In genomic region chr1:230210326-230210978, GRCh38 we compare ENCODE assay signal across 10 cellular contexts.
A peak's percentile ranks its signal among the peaks of the same experiment; 100 is the strongest.
DNase-seq lines count a peak whose midpoint lies in the region; ATAC-seq, FAIRE-seq and TF ChIP-seq lines count a peak whose summit lies in the region.
"Had no signal": no experiment of that assay in that cellular context is flagged by ENCODE, and none has a peak within 500 bp of the region (broad histone marks: within the 10 kb centered on the region; RNA-seq: fewer than 3 reads in every experiment).

No MANE protein-coding gene starts in this region.

- no peak for TF ChIP-seq POLR2A in GM12891 (IDR thresholded peaks at IDR 0.05; ENCODE audit: low read depth, low read length)

- no peak for FAIRE-seq in GM12891 (lab: Jason Lieb, UNC)

- H3K4me1 ChIP-seq in BLaER1, result peaks cover 100% of the 10 kb centered on the region
- no peaks in the 10 kb centered on the region for H3K4me1 ChIP-seq in HUES48 (ENCODE audit: control insufficient read depth, insufficient read depth, low read length)
- H3K4me1 ChIP-seq in colonic mucosa, result peaks cover 16% of the 10 kb centered on the region
- peaks cover 25% of the 10 kb centered on the region for H3K4me1 ChIP-seq in MM.1S (ENCODE audit: low read length)

- peaks cover 59% of the 10 kb centered on the region for H3K4me1 Mint-ChIP-seq in nephron

- H3K27ac Mint-ChIP-seq in nephron, result peak overlapping the region; percentile 49 to 75 (median 74)

- intact Hi-C loops in colonic mucosa (cut with DNase I), result no loop called here

- peaks cover 71% of the 10 kb centered on the region for H3K79me2 ChIP-seq in MM.1S (ENCODE audit: low read length)

- no peak overlapping the region for H3K4me3 Mint-ChIP-seq in nephron

- H3K27ac ChIP-seq in BLaER1 (peak overlapping the region; percentile 73), HUES48 (ENCODE audit: low read depth, low read length) (peak overlapping the region; percentile 36), colonic mucosa (peak overlapping the region; percentile 4), MM.1S (ENCODE audit: low read length) (no peak overlapping the region)

- H3K36me3 ChIP-seq in BLaER1 (peaks cover 66% of the 10 kb centered on the region), HUES48 (ENCODE audit: control insufficient read depth, insufficient read depth, low read length) (no peaks in the 10 kb centered on the region), colonic mucosa (no peaks in the 10 kb centered on the region), MM.1S (replicated peaks; ENCODE audit: insufficient read depth, low read length) (no peaks in the 10 kb centered on the region)

- H3K9me2 ChIP-seq in MM.1S (replicated peaks; ENCODE audit: insufficient read depth, low read length), result no peaks in the 10 kb centered on the region

- ATAC-seq in HG02759 (IDR thresholded peaks at IDR 0.05; ENCODE audit: unreplicated experiment) (no peak), HG02973 (IDR thresholded peaks at IDR 0.05; ENCODE audit: unreplicated experiment) (no peak)

- H3K27me3 Mint-ChIP-seq in nephron (ENCODE audit: low read depth), result no peaks in the 10 kb centered on the region

- H3K9me3 ChIP-seq in BLaER1 (no peaks in the 10 kb centered on the region), HUES48 (ENCODE audit: control insufficient read depth, insufficient read depth, low read length) (no peaks in the 10 kb centered on the region), colonic mucosa (no peaks in the 10 kb centered on the region), MM.1S (replicated peaks; ENCODE audit: insufficient read depth, low read length) (no peaks in the 10 kb centered on the region)

- peaks cover 95% of the 10 kb centered on the region for H4K20me1 ChIP-seq in BLaER1
- H4K20me1 ChIP-seq in MM.1S (ENCODE audit: insufficient read depth, low read length), result no peaks in the 10 kb centered on the region

- peaks cover 21% of the 10 kb centered on the region for H3K36me3 Mint-ChIP-seq in nephron (ENCODE audit: low read depth)

- peak overlapping the region; percentile 67 for H3K9ac ChIP-seq in BLaER1
- H3K9ac ChIP-seq in HUES48 (ENCODE audit: low read depth, low read length), result no peak overlapping the region
- H3K9ac ChIP-seq in colonic mucosa (ENCODE audit: low read depth in 2 of 2, low read length in 2 of 2), result no peak overlapping the region
- H3K9ac ChIP-seq in MM.1S (ENCODE audit: low read length), result no peak overlapping the region

- H3K27me3 ChIP-seq in BLaER1 (no peaks in the 10 kb centered on the region), HUES48 (ENCODE audit: control insufficient read depth, insufficient read depth, low read length) (no peaks in the 10 kb centered on the region), colonic mucosa (no peaks in the 10 kb centered on the region), MM.1S (replicated peaks; ENCODE audit: insufficient read depth, low read length) (no peaks in the 10 kb centered on the region)

- H3F3A ChIP-seq in MM.1S (ENCODE audit: insufficient read depth, low read length), result peaks cover 19% of the 10 kb centered on the region

- DNase-seq in colonic mucosa, result no peak
- DNase-seq in GM12891 (ENCODE audit: insufficient read length, low spot score), result no peak
- DNase-seq in MM.1S, result no peak
- DNase-seq: activated CD4-positive, alpha-beta T cell treated with anti-CD3 and anti-CD28 coated beads for 1 hour; RPMI8226 had no signal

- H2AFZ ChIP-seq in MM.1S (ENCODE audit: low read length), result no peak overlapping the region

- TF ChIP-seq CTCF in colonic mucosa (IDR thresholded peaks at IDR 0.05), result no peak
- no peak for TF ChIP-seq CTCF in nephron (IDR thresholded peaks at IDR 0.05; ENCODE audit: unreplicated experiment in 3 of 3)
- no peak for TF ChIP-seq CTCF in MM.1S (IDR thresholded peaks at IDR 0.05; ENCODE audit: low read length)

- peak overlapping the region; percentile 90 for H3K4me2 ChIP-seq in BLaER1
- no peak overlapping the region for H3K4me2 ChIP-seq in MM.1S (ENCODE audit: low read depth, low read length)

- H3K4me3 ChIP-seq in BLaER1 (no peak overlapping the region), HUES48 (ENCODE audit: low read depth, low read length) (no peak overlapping the region), colonic mucosa (no peak overlapping the region), MM.1S (ENCODE audit: low read length) (no peak overlapping the region)

- peaks cover 6% of the 10 kb centered on the region for H3K9me3 Mint-ChIP-seq in nephron

TF ChIP-seq in GM12891, 5 proteins besides CTCF, POLR2A, EP300 and RAD21:
- TF ChIP-seq PAX5 (IDR thresholded peaks at IDR 0.05; ENCODE audit: insufficient read depth, low read length, severe bottlenecking) (no peak), SPI1 (IDR thresholded peaks at IDR 0.05; ENCODE audit: low read depth, low read length) (no peak), POU2F2 (IDR thresholded peaks at IDR 0.05; ENCODE audit: low read depth, low read length) (no peak), POLR2AphosphoS5 (IDR thresholded peaks at IDR 0.05; ENCODE audit: low read depth, low read length) (no peak), TAF1 (IDR thresholded peaks at IDR 0.05; ENCODE audit: low read depth, low read length) (no peak)
TF ChIP-seq in GM12891: peak in this region for 0.
